8 cellular contexts compared by ENCODE assay signal in the genomic region with DNA sequence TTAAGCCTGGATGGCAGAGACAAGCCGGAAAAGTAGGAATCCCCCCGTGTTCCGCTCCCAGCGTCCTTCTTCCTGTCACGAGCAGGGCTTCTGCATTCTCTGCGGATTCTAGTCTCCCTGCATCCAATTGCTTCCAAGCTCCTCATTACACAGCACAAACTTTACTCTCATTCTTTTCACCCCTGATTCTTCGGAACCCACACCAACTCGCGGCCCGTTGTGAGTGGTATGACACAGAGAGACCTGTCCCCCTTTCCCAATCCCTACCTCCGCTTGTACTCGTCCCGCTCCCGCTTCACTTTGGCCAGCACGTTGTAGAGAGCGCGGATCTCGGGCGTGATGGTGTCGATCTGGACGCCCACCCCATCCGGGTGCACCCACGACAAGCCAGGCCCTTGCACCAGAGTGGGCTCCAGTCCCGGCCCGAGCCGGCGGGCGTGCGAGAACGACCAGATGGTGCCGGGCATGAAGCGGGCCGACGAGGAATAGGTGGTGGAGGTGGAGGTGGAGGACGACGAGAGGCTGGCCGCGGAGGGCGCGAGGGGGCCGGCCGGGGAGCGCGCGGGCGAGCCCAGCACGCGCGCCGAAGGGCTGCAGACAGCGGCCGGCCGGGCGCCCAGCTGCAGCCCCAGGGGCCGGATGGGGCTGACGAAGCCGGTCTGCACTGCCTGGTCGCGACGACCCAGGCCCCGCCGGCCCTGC. TPM values are rescaled to one million over a fixed set of nuclear protein-coding genes. Genes with fewer than 3 reads are reported as not detected.
A peak's percentile ranks its signal among the peaks of the same experiment; 100 is the strongest.
DNase-seq lines count a peak whose midpoint lies in the region; ATAC-seq lines count a peak whose summit lies in the region.

No MANE protein-coding gene starts in this region.

- H3K36me3 ChIP-seq in ACC112 (ENCODE audit: insufficient read depth, low read length) (peaks cover 17% of the 10 kb centered on the region; the same call in 1 of the 2 replicates), KOPT-K1 (ENCODE audit: insufficient read depth, low read length) (peaks cover 70% of the 10 kb centered on the region)

- H3K27ac ChIP-seq in ACC112 (ENCODE audit: low read depth, low read length) = peak overlapping the region; percentile 96
- H3K27ac ChIP-seq in KOPT-K1 (ENCODE audit: low read depth, low read length, poor library complexity, severe bottlenecking) = peak overlapping the region; percentile 78
- peak overlapping the region; percentile 67 for H3K27ac ChIP-seq in cingulate gyrus (ENCODE audit: low read depth, low read length)

- peaks cover 31% of the 10 kb centered on the region for H3K79me2 ChIP-seq in ACC112 (ENCODE audit: control insufficient read depth, insufficient read depth, low read length, unreplicated experiment)

- H3K27me3 ChIP-seq in ACC112 (ENCODE audit: insufficient read depth, low read length) = no peaks in the 10 kb centered on the region

- H3K4me1 ChIP-seq in ACC112 (ENCODE audit: control insufficient read depth, insufficient read depth, low read length, unreplicated experiment) = peaks cover 35% of the 10 kb centered on the region

- peak; percentile 7 for ATAC-seq in GM19372 (IDR thresholded peaks at IDR 0.05; ENCODE audit: low read depth, unreplicated experiment)

- DNase-seq in myocyte (ENCODE audit: low read depth) (peak; percentile 21), NCI-H1105 treated with DMSO at 0.1 percent for 48 hours (lab: John Stamatoyannopoulos, UW) (no peak), iPS-NIHi11 (ENCODE audit: low spot score) (no peak), NCI-H2081 treated with DMSO at 0.1 percent for 48 hours (lab: John Stamatoyannopoulos, UW) (no peak)

- H2AFZ ChIP-seq in ACC112 (ENCODE audit: low read length, unreplicated experiment) = no peak overlapping the region

- peak overlapping the region; percentile 80 for H3K4me3 ChIP-seq in ACC112 (ENCODE audit: low read depth, low read length)

- no peaks in the 10 kb centered on the region for H3K9me3 ChIP-seq in KOPT-K1 (ENCODE audit: insufficient read depth, low read length, poor library complexity, severe bottlenecking)

RNA-seq across cellular contexts. Expression of a gene that starts 0.7 kb away (rescaled TPM):
- total RNA-seq in myocyte = 221 and 252 TPM in 2 replicates
- polyA plus RNA-seq in myocyte (2012) = 84.5 TPM

RNA-seq across cellular contexts. Expression of a gene that starts 12.9 kb away (rescaled TPM):
- 53.3 and 81.3 TPM in 2 replicates for total RNA-seq in myocyte
- 33.9 TPM for polyA plus RNA-seq in myocyte (2012)

RNA-seq across cellular contexts. Expression of a gene that starts 20.8 kb away (rescaled TPM):
- total RNA-seq in myocyte = 5,449 and 7,261 TPM in 2 replicates
- 8,217 TPM for polyA plus RNA-seq in myocyte (2012)

RNA-seq across cellular contexts. Expression of a gene that starts 52.0 kb away (rescaled TPM):
- total RNA-seq in myocyte = 368 and 425 TPM in 2 replicates
- 156 TPM for polyA plus RNA-seq in myocyte (2012)
